In the genomic region with DNA sequence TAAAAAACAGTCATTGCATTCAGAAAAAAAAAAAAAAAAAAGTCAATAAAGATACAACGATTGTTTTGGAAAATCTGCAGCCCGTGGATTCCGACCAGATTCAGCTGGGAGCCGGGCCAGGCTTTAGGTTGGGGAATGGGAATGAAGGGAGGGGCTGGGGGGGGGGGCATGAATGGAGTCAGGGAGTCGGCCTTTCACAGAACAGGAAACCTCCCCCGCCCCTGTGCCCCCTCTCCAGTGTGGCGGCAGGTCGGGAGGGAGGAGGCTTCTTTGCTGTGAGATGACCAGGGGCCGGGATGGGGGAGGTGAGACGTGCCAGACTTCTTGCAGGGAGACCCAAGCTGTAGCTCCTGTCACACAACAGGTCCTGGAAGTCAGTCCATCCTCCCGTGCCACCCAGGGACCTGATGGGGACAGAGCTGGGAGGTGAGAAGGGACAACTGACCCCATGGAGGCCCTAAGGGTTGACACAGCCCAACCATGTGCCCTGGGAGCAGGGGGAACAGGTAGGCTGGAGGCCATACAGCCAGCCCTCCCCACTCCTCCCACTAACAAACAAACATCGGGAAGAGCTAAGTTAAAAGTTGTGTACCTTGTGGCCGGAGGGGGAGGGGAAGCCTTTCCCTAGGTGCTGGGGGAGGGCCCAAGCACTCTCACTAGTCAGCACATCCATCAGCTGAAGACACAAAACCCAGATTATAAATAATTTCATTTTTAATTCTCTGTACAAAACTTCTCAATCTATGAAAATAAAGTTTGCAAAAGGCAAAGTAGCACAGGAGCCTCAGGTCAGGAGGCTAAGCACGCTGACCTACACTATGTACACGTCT, we compare ENCODE assay signal across 8 cellular contexts. TPM values are rescaled to one million over a fixed set of nuclear protein-coding genes. Genes with fewer than 3 reads are reported as not detected.
DNase-seq lines count a peak whose midpoint lies in the region; ATAC-seq, FAIRE-seq and TF ChIP-seq lines count a peak whose summit lies in the region.

No MANE protein-coding gene starts in this region.

- H4K20me1 ChIP-seq in GM23338 (replicated peaks; ENCODE audit: insufficient read depth) (peaks cover 16% of the 10 kb centered on the region), astrocyte (ENCODE audit: insufficient read depth, low read length) (peaks cover 67% of the 10 kb centered on the region)

- no peaks in the 10 kb centered on the region; the same call in 1 of the 2 replicates for H3K36me3 ChIP-seq in GM23338 (ENCODE audit: insufficient read depth)
- H3K36me3 ChIP-seq in astrocyte (ENCODE audit: insufficient read depth, low read length): peaks cover 3% of the 10 kb centered on the region
- peaks cover 43% of the 10 kb centered on the region for H3K36me3 ChIP-seq in mesodermal cell (ENCODE audit: control insufficient read depth, insufficient read depth, low read length)

- H3K9me2 ChIP-seq in GM23338 (ENCODE audit: insufficient read depth): no peaks in the 10 kb centered on the region

- H3K4me3 Mint-ChIP-seq in GM23338: peak overlapping the region; percentile 56
- no peak overlapping the region for H3K4me3 Mint-ChIP-seq in astrocyte (ENCODE audit: unreplicated experiment)
- no peak overlapping the region for H3K4me3 Mint-ChIP-seq in activated T-helper 2 cell treated with anti-CD3 and anti-CD28 coated beads, Interferon-gamma antibody, Interleukin-2, Interleukin-4, amounts not matched to agents 10 μg/mL and 5 μg/mL and 100 μg/mL, durations not matched to agents 14 hours and 24 hours and 36 hours (ENCODE audit: low read depth)

- peak overlapping the region; percentile 95 for H3K27ac ChIP-seq in 22Rv1
- H3K27ac ChIP-seq in GM23338 (ENCODE audit: low read depth): 0 out of 2 replicates have a peak overlapping the region, but pooled peaks have one; percentile 79
- H3K27ac ChIP-seq in astrocyte (ENCODE audit: low read depth, low read length): no peak overlapping the region
- peak overlapping the region; percentile 55 for H3K27ac ChIP-seq in mesodermal cell (ENCODE audit: low read depth, low read length, severe bottlenecking)

- peaks cover 18% of the 10 kb centered on the region for H3K4me1 Mint-ChIP-seq in GM23338
- peaks cover 16% of the 10 kb centered on the region for H3K4me1 Mint-ChIP-seq in astrocyte (ENCODE audit: low read depth, unreplicated experiment)
- H3K4me1 Mint-ChIP-seq in activated T-helper 2 cell treated with anti-CD3 and anti-CD28 coated beads, Interferon-gamma antibody, Interleukin-2, Interleukin-4, amounts not matched to agents 10 μg/mL and 5 μg/mL and 100 μg/mL, durations not matched to agents 14 hours and 24 hours and 36 hours (ENCODE audit: low read depth): peaks cover 9% of the 10 kb centered on the region

- H3K9me3 Mint-ChIP-seq in GM23338 (no peaks in the 10 kb centered on the region), astrocyte (ENCODE audit: unreplicated experiment) (no peaks in the 10 kb centered on the region)
- H3K9me3 Mint-ChIP-seq in activated T-helper 2 cell treated with anti-CD3 and anti-CD28 coated beads, Interferon-gamma antibody, Interleukin-2, Interleukin-4, amounts not matched to agents 10 μg/mL and 5 μg/mL and 100 μg/mL, durations not matched to agents 14 hours and 24 hours and 36 hours: no peaks in the 10 kb centered on the region

- H3K4me1 ChIP-seq in GM23338 (ENCODE audit: insufficient read depth): peaks cover 20% of the 10 kb centered on the region
- peaks cover 14% of the 10 kb centered on the region for H3K4me1 ChIP-seq in astrocyte (ENCODE audit: insufficient read depth, low read length)
- H3K4me1 ChIP-seq in mesodermal cell (ENCODE audit: control insufficient read depth, insufficient read depth, low read length, poor library complexity, severe bottlenecking): peaks cover 27% of the 10 kb centered on the region

- FAIRE-seq in astrocyte (lab: Jason Lieb, UNC): no peak

- TF ChIP-seq CTCF in 22Rv1 (IDR thresholded peaks at IDR 0.05) (no peak), GM23338 (conservative IDR thresholded peaks at IDR 0.05; ENCODE audit: low read depth in 2 of 2) (no peak), astrocyte (IDR thresholded peaks at IDR 0.05; ENCODE audit: insufficient read depth, low read depth, low read length) (no peak)

- ATAC-seq in GM23338 (peak; percentile 1), GM21367 (IDR thresholded peaks at IDR 0.05; ENCODE audit: unreplicated experiment) (no peak), GM18907 (IDR thresholded peaks at IDR 0.05; ENCODE audit: unreplicated experiment) (no peak)

- H2AFZ ChIP-seq in GM23338 (no peak overlapping the region), astrocyte (ENCODE audit: low read depth, low read length) (no peak overlapping the region)

- H3K27me3 ChIP-seq in GM23338 (ENCODE audit: insufficient read depth) (peaks cover 29% of the 10 kb centered on the region), astrocyte (ENCODE audit: insufficient read depth, low read length) (no peaks in the 10 kb centered on the region)

- H3K27ac Mint-ChIP-seq in GM23338 (peak overlapping the region; percentile 82), astrocyte (ENCODE audit: unreplicated experiment) (peak overlapping the region; percentile 66)
- H3K27ac Mint-ChIP-seq in activated T-helper 2 cell treated with anti-CD3 and anti-CD28 coated beads, Interferon-gamma antibody, Interleukin-2, Interleukin-4, amounts not matched to agents 10 μg/mL and 5 μg/mL and 100 μg/mL, durations not matched to agents 14 hours and 24 hours and 36 hours: no peak overlapping the region

- H3K36me3 Mint-ChIP-seq in GM23338 (ENCODE audit: low read depth) (peaks cover 28% of the 10 kb centered on the region), astrocyte (ENCODE audit: low read depth, unreplicated experiment) (peaks cover 4% of the 10 kb centered on the region)
- peaks cover 50% of the 10 kb centered on the region for H3K36me3 Mint-ChIP-seq in activated T-helper 2 cell treated with anti-CD3 and anti-CD28 coated beads, Interferon-gamma antibody, Interleukin-2, Interleukin-4, amounts not matched to agents 10 μg/mL and 5 μg/mL and 100 μg/mL, durations not matched to agents 14 hours and 24 hours and 36 hours (ENCODE audit: low read depth)

- no peaks in the 10 kb centered on the region for H3K79me2 ChIP-seq in GM23338 (replicated peaks; ENCODE audit: insufficient read depth)
- no peaks in the 10 kb centered on the region for H3K79me2 ChIP-seq in astrocyte (ENCODE audit: insufficient read depth, low read length)

- H3K4me3 ChIP-seq in GM23338 (peak overlapping the region; percentile 36; the same call in 1 of the 2 replicates), astrocyte (ENCODE audit: insufficient read depth, low read depth, low read length) (no peak overlapping the region), mesodermal cell (ENCODE audit: extremely low read depth, insufficient read depth, low read length, poor library complexity, severe bottlenecking) (no peak overlapping the region)

- peaks cover 30% of the 10 kb centered on the region for H3K27me3 Mint-ChIP-seq in GM23338 (ENCODE audit: insufficient read depth, low read depth, poor library complexity)
- no peaks in the 10 kb centered on the region for H3K27me3 Mint-ChIP-seq in astrocyte (ENCODE audit: low read depth, unreplicated experiment)
- no peaks in the 10 kb centered on the region for H3K27me3 Mint-ChIP-seq in activated T-helper 2 cell treated with anti-CD3 and anti-CD28 coated beads, Interferon-gamma antibody, Interleukin-2, Interleukin-4, amounts not matched to agents 10 μg/mL and 5 μg/mL and 100 μg/mL, durations not matched to agents 14 hours and 24 hours and 36 hours (ENCODE audit: low read depth)

- H3F3A ChIP-seq in GM23338 (replicated peaks; ENCODE audit: low read depth): peaks cover 19% of the 10 kb centered on the region

- no peak overlapping the region for H3K9ac ChIP-seq in astrocyte (ENCODE audit: low read length)

- peak overlapping the region; percentile 75 for H3K4me2 ChIP-seq in GM23338
- H3K4me2 ChIP-seq in astrocyte (ENCODE audit: low read length): peak overlapping the region; percentile 14

- DNase-seq in GM23338 (ENCODE audit: low spot score) (no peak), astrocyte (ENCODE audit: low read depth) (no peak)
- DNase-seq in activated T-helper 2 cell treated with anti-CD3 and anti-CD28 coated beads, Interferon-gamma antibody, Interleukin-2, Interleukin-4, amounts not matched to agents 10 μg/mL and 5 μg/mL and 100 μg/mL, durations not matched to agents 14 hours and 24 hours and 36 hours (ENCODE audit: low spot score): no peak
- DNase-seq in activated naive CD4-positive, alpha-beta T cell treated with Interleukin-2 at 50 U/mL for 16 hours: no peak

- intact Hi-C loops in activated T-helper 2 cell treated with anti-CD3 and anti-CD28 coated beads, Interferon-gamma antibody, Interleukin-2, Interleukin-4, amounts not matched to agents 10 μg/mL and 5 μg/mL and 100 μg/mL, durations not matched to agents 14 hours and 24 hours and 36 hours (cut with micrococcal nuclease): loop anchor here (1.0 to 5.0 kb wide), 2 partner anchors 49 to 129 kb away; a partner anchor contains a TSS

- 48 to 95% methylated on average over 2 to 4 of the region's 15 CpGs for WGBS in mesodermal cell (ENCODE audit: insufficient coverage in 2 of 2), 2 experiments

- H3K9me3 ChIP-seq in astrocyte (ENCODE audit: insufficient read depth, low read depth, low read length) (no peaks in the 10 kb centered on the region), mesodermal cell (ENCODE audit: control insufficient read depth, low read length) (no peaks in the 10 kb centered on the region)

TF ChIP-seq in GM23338, 12 proteins besides CTCF, POLR2A, EP300 and RAD21 (continues in another document):
- TF ChIP-seq ZNF114 (CRISPR knock-in tag; IDR thresholded peaks at IDR 0.05): no peak
- no peak for TF ChIP-seq ZNF331 (CRISPR knock-in tag; IDR thresholded peaks at IDR 0.05; ENCODE audit: low read depth)
- no peak for TF ChIP-seq EZH2phosphoT487 (IDR thresholded peaks at IDR 0.05; ENCODE audit: unreplicated experiment)
- no peak for TF ChIP-seq STAT1 (IDR thresholded peaks at IDR 0.05; ENCODE audit: unreplicated experiment)
- TF ChIP-seq, protein P1, sequence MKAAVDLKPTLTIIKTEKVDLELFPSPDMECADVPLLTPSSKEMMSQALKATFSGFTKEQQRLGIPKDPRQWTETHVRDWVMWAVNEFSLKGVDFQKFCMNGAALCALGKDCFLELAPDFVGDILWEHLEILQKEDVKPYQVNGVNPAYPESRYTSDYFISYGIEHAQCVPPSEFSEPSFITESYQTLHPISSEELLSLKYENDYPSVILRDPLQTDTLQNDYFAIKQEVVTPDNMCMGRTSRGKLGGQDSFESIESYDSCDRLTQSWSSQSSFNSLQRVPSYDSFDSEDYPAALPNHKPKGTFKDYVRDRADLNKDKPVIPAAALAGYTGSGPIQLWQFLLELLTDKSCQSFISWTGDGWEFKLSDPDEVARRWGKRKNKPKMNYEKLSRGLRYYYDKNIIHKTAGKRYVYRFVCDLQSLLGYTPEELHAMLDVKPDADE (IDR thresholded peaks at IDR 0.05): no peak
- TF ChIP-seq NANOG (IDR thresholded peaks at IDR 0.05; ENCODE audit: borderline replicate concordance): no peak

RNA-seq across cellular contexts. Expression of a gene that starts 25.2 kb away (rescaled TPM):
- 77.7 and 85.3 TPM in 2 replicates for total RNA-seq in GM23338 (2014; rRNA removed; shearing (Covaris generic))
- 39.6 and 43.7 TPM in 2 replicates for polyA plus RNA-seq in GM23338 (2016; fragmentation: Nextera tagmentation; extraction: Ambion mirVana)
- total RNA-seq in astrocyte: 59.2 and 65.6 TPM in 2 replicates
- 51.2 TPM for polyA plus RNA-seq in mesodermal cell (2013, experiment 1 of 2)
- 44.7 TPM for polyA plus RNA-seq in mesodermal cell (2013, experiment 2 of 2)
- 166 and 175 TPM in 2 replicates for total RNA-seq in activated T-helper 2 cell treated with anti-CD3 and anti-CD28 coated beads, Interferon-gamma antibody, Interleukin-2, Interleukin-4, amounts not matched to agents 10 μg/mL and 5 μg/mL and 100 μg/mL, durations not matched to agents 14 hours and 24 hours and 36 hours
